Comparison of ENCODE assay signal across 8 cellular contexts in genomic region chr17:76103274-76104139, GRCh38. TPM values are rescaled to one million over a fixed set of nuclear protein-coding genes. Genes with fewer than 3 reads are reported as not detected.
DNase-seq lines count a peak whose midpoint lies in the region; ATAC-seq, FAIRE-seq and TF ChIP-seq lines count a peak whose summit lies in the region.

Gene EXOC7 (minus strand): TSS chr17:76103787. CDS start chr17:76103692, 95 bp downstream.

- H3K27me3 Mint-ChIP-seq in activated T-helper 17 cell treated with anti-CD3 and anti-CD28 coated beads, Interleukin-2, amount 50 U/mL, for 72 hours, result no peaks in the 10 kb centered on the region
- H3K27me3 Mint-ChIP-seq in nephron (ENCODE audit: low read depth), result peaks cover 4% of the 10 kb centered on the region

- H3K27ac Mint-ChIP-seq in activated T-helper 17 cell treated with anti-CD3 and anti-CD28 coated beads, Interleukin-2, amount 50 U/mL, for 72 hours, result peak within 1 kb of the TSS; percentile 97
- H3K27ac Mint-ChIP-seq in nephron, result peak within 1 kb of the TSS; percentile 99 to 100 (median 99)

- H3K36me3 Mint-ChIP-seq in activated T-helper 17 cell treated with anti-CD3 and anti-CD28 coated beads, Interleukin-2, amount 50 U/mL, for 72 hours (ENCODE audit: low read depth), result peaks cover 41% of the 10 kb centered on the region
- H3K36me3 Mint-ChIP-seq in nephron (ENCODE audit: low read depth), result peaks cover 28% of the 10 kb centered on the region

- peaks cover 12% of the 10 kb centered on the region for H3K4me1 Mint-ChIP-seq in activated T-helper 17 cell treated with anti-CD3 and anti-CD28 coated beads, Interleukin-2, amount 50 U/mL, for 72 hours
- H3K4me1 Mint-ChIP-seq in nephron, result peaks cover 24% of the 10 kb centered on the region

- peak; percentile 88 for ATAC-seq in GM21737 (IDR thresholded peaks at IDR 0.05; ENCODE audit: unreplicated experiment)
- ATAC-seq in activated T-helper 17 cell treated with anti-CD3 and anti-CD28 coated beads, Interleukin-2, amount 50 U/mL, for 72 hours (replicated peaks), result peak; percentile 95
- peak; percentile 86 for ATAC-seq in stimulated activated naive CD8-positive, alpha-beta T cell treated with anti-CD3 and anti-CD28 coated beads, Interleukin-15, Interleukin-2, amounts not matched to agents 100 U/mL and 50 U/mL, for 24 hours

- CTCF ChIA-PET in RWPE1 (lab: Yijun Ruan, JAX), result interaction anchor here (0.5 to 1.2 kb wide), 6 partner anchors 18 to 196 kb away, joined by 3 to 7 read pairs (median 4); partner anchors contain the start of gene FOXJ1

- FAIRE-seq in D721Med (lab: Jason Lieb, UNC), result no peak

- POLR2A ChIA-PET in RWPE1 (lab: Yijun Ruan, JAX; ENCODE audit: low non-redundant PET), result interaction anchor here (1.2 kb wide), 1 partner anchor 20 kb away, joined by 3 read pairs; no protein-coding TSS in a partner anchor

- H3K27ac ChIP-seq in RWPE1, result peak within 1 kb of the TSS; percentile 79

- DNase-seq in D721Med (ENCODE audit: insufficient read length, low spot score) (peak; percentile 88), LNCaP clone FGC (ENCODE audit: low read depth) (peak; percentile 56), RWPE1 (ENCODE audit: low spot score) (peak; percentile 95), fibroblast of peridontal ligament (ENCODE audit: extremely low read depth) (peak; percentile 88)
- DNase-seq in stimulated activated naive CD8-positive, alpha-beta T cell treated with anti-CD3 and anti-CD28 coated beads, Interleukin-15, Interleukin-2, amounts not matched to agents 100 U/mL and 50 U/mL, for 24 hours, result peak; percentile 95

- TF ChIP-seq CTCF in D721Med (IDR thresholded peaks at IDR 0.05; ENCODE audit: insufficient read depth, missing control alignments) (no peak), LNCaP clone FGC (IDR thresholded peaks at IDR 0.05; ENCODE audit: control insufficient read depth, extremely low read depth, insufficient read depth) (no peak), RWPE1 (conservative IDR thresholded peaks at IDR 0.05; ENCODE audit: low read depth) (no peak), nephron (IDR thresholded peaks at IDR 0.05; ENCODE audit: unreplicated experiment in 3 of 3) (no peak)

- H3K4me3 ChIP-seq in LNCaP clone FGC (ENCODE audit: low read depth, low read length), result peak within 1 kb of the TSS; percentile 88

- no peaks in the 10 kb centered on the region for H3K9me3 Mint-ChIP-seq in activated T-helper 17 cell treated with anti-CD3 and anti-CD28 coated beads, Interleukin-2, amount 50 U/mL, for 72 hours
- H3K9me3 Mint-ChIP-seq in nephron, result no peaks in the 10 kb centered on the region

- H3K4me3 Mint-ChIP-seq in activated T-helper 17 cell treated with anti-CD3 and anti-CD28 coated beads, Interleukin-2, amount 50 U/mL, for 72 hours, result peak within 1 kb of the TSS; percentile 94
- peak within 1 kb of the TSS; percentile 94 to 95 (median 95) for H3K4me3 Mint-ChIP-seq in nephron

RNA-seq across cellular contexts. Expression of gene EXOC7, which starts in this region (rescaled TPM):
- total RNA-seq in activated T-helper 17 cell treated with anti-CD3 and anti-CD28 coated beads, Interleukin-2, amount 50 U/mL, for 72 hours, result 100 to 1,000 TPM; 104 to 117 TPM

Comparison
In these comparisons a context has a peak if more than half of its experiments do, and no peak if none do; other contexts are left out.
1. Peak in every context shown above with its lines: DNase-seq, ATAC-seq, H3K4me3 ChIP-seq and H3K27ac ChIP-seq.